ENCODE assay signal across 8 cellular contexts in the genomic region with DNA sequence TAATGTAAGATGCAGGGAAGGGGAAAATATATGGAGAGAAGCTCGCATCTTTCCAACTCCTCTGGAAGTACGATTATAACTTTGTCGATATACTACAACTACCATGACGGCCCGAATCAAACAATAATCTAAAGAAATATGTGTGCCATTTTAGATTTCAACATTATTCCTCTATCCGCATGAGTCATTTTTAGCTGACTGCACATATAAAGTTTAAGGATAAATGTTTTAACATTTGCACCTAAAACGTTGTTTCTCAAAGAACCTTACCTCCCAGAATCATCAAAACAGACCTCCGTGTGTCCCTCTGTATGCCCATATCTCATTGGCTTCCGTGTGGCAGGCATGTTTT. TPM values are rescaled to one million over a fixed set of nuclear protein-coding genes. Genes with fewer than 3 reads are reported as not detected.
DNase-seq lines count a peak whose midpoint lies in the region; ATAC-seq and TF ChIP-seq lines count a peak whose summit lies in the region.

No MANE protein-coding gene starts in this region.

- H3K36me3 ChIP-seq in left lung = no peaks in the 10 kb centered on the region
- H3K36me3 ChIP-seq in thoracic aorta = no peaks in the 10 kb centered on the region

- peak overlapping the region; percentile 51 to 91 for H3K27ac ChIP-seq in left lung
- H3K27ac ChIP-seq in thoracic aorta = peak overlapping the region in 1 of 2 donors; percentile 85

- no peak for DNase-seq in activated CD4-positive, alpha-beta T cell treated with anti-CD3 and anti-CD28 coated beads for 36 hours
- DNase-seq in activated CD4-positive, alpha-beta T cell treated with anti-CD3 and anti-CD28 coated beads for 4 hours = no peak
- DNase-seq in left lung (no peak), thoracic aorta (ENCODE audit: low spot score) (no peak), HEK293T (ENCODE audit: extremely low spot score) (no peak), OCI-M1 (lab: John Stamatoyannopoulos, UW) (no peak)
- DNase-seq in stimulated activated naive CD4-positive, alpha-beta T cell (lab: John Stamatoyannopoulos, UW) = no peak

- H3K4me3 Mint-ChIP-seq in activated CD4-positive, alpha-beta T cell treated with anti-CD3 and anti-CD28 coated beads for 36 hours = peak overlapping the region; percentile 95
- peak overlapping the region; percentile 93 for H3K4me3 Mint-ChIP-seq in activated naive CD8-positive, alpha-beta T cell

- H3K4me1 ChIP-seq in left lung = peaks cover 15 to 42% of the 10 kb centered on the region in 2 donors
- H3K4me1 ChIP-seq in thoracic aorta (ENCODE audit: control insufficient read depth in 1 of 2, low read depth in 2 of 2) = peaks cover 25 to 28% of the 10 kb centered on the region in 2 donors

- no peaks in the 10 kb centered on the region for H3K9me3 ChIP-seq in left lung
- no peaks in the 10 kb centered on the region for H3K9me3 ChIP-seq in thoracic aorta

- POLR2A ChIA-PET in activated CD4-positive, alpha-beta T cell treated with anti-CD3 and anti-CD28 coated beads for 36 hours (lab: Charles Lee) = interaction anchor here (0.8 to 3.9 kb wide), 4 partner anchors 12 to 245 kb away, joined by 3 to 31 read pairs (median 4); a partner anchor contains a TSS
- POLR2A ChIA-PET in HEK293T (lab: Yijun Ruan, JAX) = interaction anchor here (0.8 to 3.5 kb wide), 21 partner anchors 10 to 135 kb away, joined by 3 to 52 read pairs (median 5); a partner anchor contains a TSS

- peaks cover 50% of the 10 kb centered on the region for H3K4me1 Mint-ChIP-seq in activated CD4-positive, alpha-beta T cell treated with anti-CD3 and anti-CD28 coated beads for 36 hours
- peaks cover 50% of the 10 kb centered on the region for H3K4me1 Mint-ChIP-seq in activated naive CD8-positive, alpha-beta T cell (ENCODE audit: low read depth)

- ATAC-seq in activated CD4-positive, alpha-beta T cell treated with anti-CD3 and anti-CD28 coated beads for 36 hours = no peak
- ATAC-seq in left lung (no peak), thoracic aorta (ENCODE audit: insufficient number of reproducible peaks, low FRiP score, low read depth) (no peak)

- CTCF ChIA-PET in activated CD4-positive, alpha-beta T cell treated with anti-CD3 and anti-CD28 coated beads for 36 hours (lab: Charles Lee) = interaction anchor here (0.7 to 2.4 kb wide), 9 partner anchors 11 to 388 kb away, joined by 3 to 24 read pairs (median 3); a partner anchor contains a TSS
- CTCF ChIA-PET in HEK293T (lab: Yijun Ruan, JAX) = interaction anchor here (0.8 to 1.4 kb wide), 2 partner anchors 11 to 25 kb away, joined by 4 read pairs; a partner anchor contains a TSS

- H3K27me3 ChIP-seq in left lung = no peaks in the 10 kb centered on the region
- H3K27me3 ChIP-seq in thoracic aorta (replicated peaks; ENCODE audit: insufficient read depth) = no peaks in the 10 kb centered on the region

- H3K36me3 Mint-ChIP-seq in activated CD4-positive, alpha-beta T cell treated with anti-CD3 and anti-CD28 coated beads for 36 hours (ENCODE audit: low read depth) = peaks cover 38% of the 10 kb centered on the region
- peaks cover 11% of the 10 kb centered on the region for H3K36me3 Mint-ChIP-seq in activated naive CD8-positive, alpha-beta T cell

- no peaks in the 10 kb centered on the region for H3K9me3 Mint-ChIP-seq in activated CD4-positive, alpha-beta T cell treated with anti-CD3 and anti-CD28 coated beads for 36 hours (ENCODE audit: low read depth)
- no peaks in the 10 kb centered on the region for H3K9me3 Mint-ChIP-seq in activated naive CD8-positive, alpha-beta T cell (ENCODE audit: low read depth)

- TF ChIP-seq CTCF in left lung (IDR thresholded peaks at IDR 0.05) (no peak), thoracic aorta (IDR thresholded peaks at IDR 0.05) (no peak)

- peak overlapping the region; percentile 97 for H3K27ac Mint-ChIP-seq in activated CD4-positive, alpha-beta T cell treated with anti-CD3 and anti-CD28 coated beads for 36 hours
- peak overlapping the region; percentile 94 for H3K27ac Mint-ChIP-seq in activated naive CD8-positive, alpha-beta T cell

- intact Hi-C loops in activated CD4-positive, alpha-beta T cell treated with anti-CD3 and anti-CD28 coated beads for 36 hours (cut with DNase I, micrococcal nuclease) = loop anchor here in 1 of 2 experiments (2.0 to 5.0 kb wide), 2 partner anchors 246 to 554 kb away; a partner anchor contains a TSS
- intact Hi-C loops in left lung (cut with DNase I) = no loop called here

- H3K4me3 ChIP-seq in left lung (peak overlapping the region; percentile 73 to 88), thoracic aorta (peak overlapping the region; percentile 91)

- H3K27me3 Mint-ChIP-seq in activated CD4-positive, alpha-beta T cell treated with anti-CD3 and anti-CD28 coated beads for 36 hours = no peaks in the 10 kb centered on the region
- no peaks in the 10 kb centered on the region for H3K27me3 Mint-ChIP-seq in activated naive CD8-positive, alpha-beta T cell

TF ChIP-seq in HEK293T, 16 proteins besides CTCF, POLR2A, EP300 and RAD21:
- no peak for TF ChIP-seq TARDBP (IDR thresholded peaks at IDR 0.05)
- TF ChIP-seq, protein P1, sequence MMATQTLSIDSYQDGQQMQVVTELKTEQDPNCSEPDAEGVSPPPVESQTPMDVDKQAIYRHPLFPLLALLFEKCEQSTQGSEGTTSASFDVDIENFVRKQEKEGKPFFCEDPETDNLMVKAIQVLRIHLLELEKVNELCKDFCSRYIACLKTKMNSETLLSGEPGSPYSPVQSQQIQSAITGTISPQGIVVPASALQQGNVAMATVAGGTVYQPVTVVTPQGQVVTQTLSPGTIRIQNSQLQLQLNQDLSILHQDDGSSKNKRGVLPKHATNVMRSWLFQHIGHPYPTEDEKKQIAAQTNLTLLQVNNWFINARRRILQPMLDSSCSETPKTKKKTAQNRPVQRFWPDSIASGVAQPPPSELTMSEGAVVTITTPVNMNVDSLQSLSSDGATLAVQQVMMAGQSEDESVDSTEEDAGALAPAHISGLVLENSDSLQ (IDR thresholded peaks at IDR 0.05) = no peak
- TF ChIP-seq HDGF (IDR thresholded peaks at IDR 0.05; ENCODE audit: borderline replicate concordance) = no peak
- TF ChIP-seq SUZ12 (IDR thresholded peaks at IDR 0.05) = no peak
- no peak for TF ChIP-seq LEF1 (IDR thresholded peaks at IDR 0.05; ENCODE audit: borderline replicate concordance)
- TF ChIP-seq ZNF384 (IDR thresholded peaks at IDR 0.05) = no peak
- no peak for TF ChIP-seq NFRKB (IDR thresholded peaks at IDR 0.05)
- TF ChIP-seq FOXK2 (IDR thresholded peaks at IDR 0.05) = no peak
- TF ChIP-seq BHLHE40 (IDR thresholded peaks at IDR 0.05; ENCODE audit: borderline replicate concordance) = no peak
- no peak for TF ChIP-seq ELF4 (IDR thresholded peaks at IDR 0.05)

RNA-seq across cellular contexts. Expression of a gene that starts 0.5 kb away (rescaled TPM):
- total RNA-seq in activated CD4-positive, alpha-beta T cell treated with anti-CD3 and anti-CD28 coated beads for 36 hours = 10 to 100 TPM; 64.4 to 71.1 TPM
- total RNA-seq in left lung (1 to 10 TPM; 8.6 to 9.0 TPM), thoracic aorta (1 to 10 TPM in 1 of 2 donors, under 1 TPM in 1; 0.14 to 1.8 TPM)

RNA-seq across cellular contexts. Expression of a gene that starts 0.6 kb away (rescaled TPM):
- total RNA-seq in activated CD4-positive, alpha-beta T cell treated with anti-CD3 and anti-CD28 coated beads for 36 hours = 10 to 100 TPM; 18.4 to 21.3 TPM
- total RNA-seq in left lung (10 to 100 TPM; 20.7 to 31.8 TPM), thoracic aorta (10 to 100 TPM; 18.3 to 31.0 TPM)

RNA-seq across cellular contexts. Expression of a gene that starts 25.0 kb away (rescaled TPM):
- 100 to 1,000 TPM in 1 of 2 experiments, 10 to 100 TPM in 1; 98.6 to 180 TPM for total RNA-seq in activated CD4-positive, alpha-beta T cell treated with anti-CD3 and anti-CD28 coated beads for 36 hours
- total RNA-seq in left lung = 10 to 100 TPM; 81.0 to 87.3 TPM
- 100 to 1,000 TPM in 1 of 2 donors, 10 to 100 TPM in 1; 57.0 to 113 TPM for total RNA-seq in thoracic aorta

Comparison
In these comparisons a context has a peak if more than half of its experiments do, and no peak if none do; other contexts are left out.
1. RNA of a gene that starts 0.5 kb away (total RNA-seq): 64.4 to 71.1 TPM in activated CD4-positive, alpha-beta T cell treated with anti-CD3 and anti-CD28 coated beads for 36 hours; 8.6 to 9.0 TPM in left lung and 0.14 to 1.8 TPM in thoracic aorta; every median in the first group is over 4 times any median in the second.